In genomic region chr3:187247398-187247797, GRCh38 we compare ENCODE assay signal across 2 cellular contexts.
A peak's percentile ranks its signal among the peaks of the same experiment; 100 is the strongest.
TF ChIP-seq lines count a peak whose summit lies in the region.

No MANE protein-coding gene starts in this region.

TF ChIP-seq in GM23338, 12 proteins besides CTCF, POLR2A, EP300 and RAD21:
- TF ChIP-seq ZNF114 (CRISPR knock-in tag; IDR thresholded peaks at IDR 0.05) = no peak

TF ChIP-seq in HepG2, 621 proteins besides CTCF, POLR2A, EP300 and RAD21:
- peak; percentile 16; the same call in 1 of the 2 replicates for TF ChIP-seq NFE2L2 (IDR thresholded peaks at IDR 0.05; ENCODE audit: low read length)
- TF ChIP-seq YEATS4 (CRISPR knock-in tag; IDR thresholded peaks at IDR 0.05; ENCODE audit: borderline replicate concordance) = no peak
- TF ChIP-seq GFI1 (CRISPR knock-in tag; IDR thresholded peaks at IDR 0.05; ENCODE audit: borderline replicate concordance) = no peak
- no peak for TF ChIP-seq ATF2 (CRISPR knock-in tag; IDR thresholded peaks at IDR 0.05)
- TF ChIP-seq ELK4 (CRISPR knock-in tag; IDR thresholded peaks at IDR 0.05; ENCODE audit: borderline replicate concordance) = no peak
- TF ChIP-seq SMARCE1 (IDR thresholded peaks at IDR 0.05; ENCODE audit: borderline replicate concordance) = no peak
